15 cellular contexts compared by ENCODE assay signal in the genomic region with DNA sequence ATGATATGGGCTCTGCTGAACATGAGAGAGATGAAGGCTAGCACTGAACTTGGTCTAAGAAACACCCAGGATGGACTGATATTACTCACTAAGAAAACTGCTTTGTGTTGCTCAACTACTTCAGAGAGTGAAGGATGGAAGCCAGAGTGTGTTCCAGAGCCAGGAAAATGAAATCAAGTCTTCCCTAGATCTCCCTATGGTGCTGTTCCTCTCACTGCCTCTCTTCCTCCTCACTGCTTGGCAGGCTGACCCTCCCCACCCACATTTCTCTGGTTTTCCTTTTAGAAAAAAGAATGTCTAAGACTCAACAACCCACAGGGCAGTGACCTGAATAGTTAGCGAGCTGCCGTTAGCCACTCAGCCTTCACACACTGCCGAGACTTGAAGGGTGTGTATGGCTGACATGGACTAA.
DNase-seq lines count a peak whose midpoint lies in the region; ATAC-seq and TF ChIP-seq lines count a peak whose summit lies in the region.
"Had no signal": no experiment of that assay in that cellular context is flagged by ENCODE, and none has a peak within 500 bp of the region (broad histone marks: within the 10 kb centered on the region; RNA-seq: fewer than 3 reads in every experiment).

No MANE protein-coding gene starts in this region.

- H3K4me1 ChIP-seq in GM23248 (ENCODE audit: insufficient read depth) (peaks cover 17% of the 10 kb centered on the region), lung (ENCODE audit: control insufficient read depth in 2 of 2, insufficient read depth in 2 of 2, low read length in 2 of 2) (no peaks in the 10 kb centered on the region), subcutaneous abdominal adipose tissue (ENCODE audit: control insufficient read depth in 5 of 5, insufficient read depth in 5 of 5, low read length in 5 of 5) (peaks cover 0 to 10% (median 7%) of the 10 kb centered on the region in 5 donors)
- H3K4me1 ChIP-seq: breast epithelium had no signal

- peak overlapping the region; percentile 4; the same call in 1 of the 2 replicates for H3K9ac ChIP-seq in GM23248
- H3K9ac ChIP-seq in subcutaneous abdominal adipose tissue (ENCODE audit: low read length in 5 of 5), result no peak overlapping the region

- H3K79me2 ChIP-seq in GM23248 (ENCODE audit: insufficient read depth), result no peaks in the 10 kb centered on the region

- peak overlapping the region; percentile 65 for H3K4me2 ChIP-seq in GM23248 (ENCODE audit: unreplicated experiment)

- TF ChIP-seq CTCF in choroid plexus epithelial cell (conservative IDR thresholded peaks at IDR 0.05; ENCODE audit: low read depth, low read length) (no peak), lung (IDR thresholded peaks at IDR 0.05; ENCODE audit: control extremely low read depth, extremely low read depth) (no peak)

- H3K4me3 ChIP-seq in GM23248, result no peak overlapping the region
- no peak overlapping the region for H3K4me3 ChIP-seq in choroid plexus epithelial cell (ENCODE audit: low read depth, low read length)
- no peak overlapping the region for H3K4me3 ChIP-seq in lung
- H3K4me3 ChIP-seq in subcutaneous abdominal adipose tissue (ENCODE audit: low read depth in 1 of 5, low read length in 5 of 5), result no peak overlapping the region
- H3K4me3 ChIP-seq: breast epithelium had no signal

- ATAC-seq in lung (ENCODE audit: insufficient read depth, low FRiP score), result peak; percentile 55
- ATAC-seq: activated CD8-positive, alpha-beta memory T cell treated with anti-CD3 and anti-CD28 coated beads, Interleukin-2, amount 10 ng/mL, durations not matched to agents 7 days and 5 days; esophagus mucosa; left colon had no signal

- 6 to 10% methylated on average over 3 of the region's 3 CpGs for WGBS in GM23248 (ENCODE audit: low coverage in 1 of 2, low lambda C conversion rate in 2 of 2, missing lambda C conversion rate in 2 of 2), 2 experiments
- 87 to 89% methylated on average over 3 of the region's 3 CpGs for WGBS in lung, 2 donors

- DNase-seq in GM23248 (peak; percentile 84), choroid plexus epithelial cell (ENCODE audit: low read depth) (peak; percentile 78), lung (ENCODE audit: low spot score) (no peak), HUDEP-2 (lab: John Stamatoyannopoulos, UW; ENCODE audit: unreplicated experiment in 76 of 76) (no peak), SKM-1 (lab: John Stamatoyannopoulos, UW; ENCODE audit: unreplicated experiment) (no peak), RKO (ENCODE audit: low spot score) (no peak)
- DNase-seq: activated CD8-positive, alpha-beta memory T cell treated with anti-CD3 and anti-CD28 coated beads, Interleukin-2, amount 10 ng/mL, durations not matched to agents 7 days and 5 days; DMS153; left colon; NCI-H2081; OCI-M1; T1000 had no signal

- H3K36me3 ChIP-seq in GM23248 (ENCODE audit: low read depth) (no peaks in the 10 kb centered on the region), lung (ENCODE audit: control insufficient read depth in 2 of 2, insufficient read depth in 2 of 2, low read length in 2 of 2) (peaks cover 7 to 12% of the 10 kb centered on the region in 2 donors), subcutaneous abdominal adipose tissue (ENCODE audit: control insufficient read depth in 5 of 5, insufficient read depth in 5 of 5, low read length in 5 of 5) (peaks cover 15 to 37% (median 32%) of the 10 kb centered on the region in 5 donors)
- H3K36me3 ChIP-seq: breast epithelium had no signal

- H3K27me3 ChIP-seq in GM23248 (replicated peaks; ENCODE audit: insufficient read depth) (no peaks in the 10 kb centered on the region), lung (ENCODE audit: control insufficient read depth, insufficient read depth) (no peaks in the 10 kb centered on the region), subcutaneous abdominal adipose tissue (ENCODE audit: control insufficient read depth in 5 of 5, insufficient read depth in 4 of 5, low read length in 5 of 5) (no peaks in the 10 kb centered on the region)
- H3K27me3 ChIP-seq: breast epithelium had no signal

- H2AFZ ChIP-seq in GM23248, result peak overlapping the region; percentile 72

- peak overlapping the region; percentile 55 for H3K27ac ChIP-seq in GM23248
- H3K27ac ChIP-seq in lung (ENCODE audit: low read depth in 1 of 2, low read length in 1 of 2), result no peak overlapping the region
- H3K27ac ChIP-seq in subcutaneous abdominal adipose tissue (ENCODE audit: low read depth, low read length), result peak overlapping the region; percentile 55

- peaks cover 25% of the 10 kb centered on the region for H3F3A ChIP-seq in GM23248 (ENCODE audit: insufficient read depth)

- H3K9me3 ChIP-seq in GM23248 (ENCODE audit: low read depth) (no peaks in the 10 kb centered on the region), lung (ENCODE audit: control insufficient read depth in 2 of 2, insufficient read depth in 1 of 2, low read length in 1 of 2) (peaks cover 0 to 2% of the 10 kb centered on the region in 2 donors), subcutaneous abdominal adipose tissue (ENCODE audit: control insufficient read depth in 5 of 5, low read length in 5 of 5) (no peaks in the 10 kb centered on the region)
- H3K9me3 ChIP-seq: breast epithelium had no signal

- H4K20me1 ChIP-seq in GM23248 (ENCODE audit: insufficient read depth), result no peaks in the 10 kb centered on the region

- in situ Hi-C loops in GM23248 (cut with MboI), result no loop called here

- no peaks in the 10 kb centered on the region for H3K9me2 ChIP-seq in GM23248 (ENCODE audit: insufficient read depth)

Comparison
In these comparisons a context has a peak if more than half of its experiments do, and no peak if none do; other contexts are left out.
1. DNase-seq: peak in GM23248 (single experiment) and choroid plexus epithelial cell (single experiment); none in lung (single experiment), HUDEP-2 (0 of 76), SKM-1 (single experiment) and RKO (single experiment).
2. H3K27ac ChIP-seq: peak in GM23248 (single experiment) and subcutaneous abdominal adipose tissue (single experiment); none in lung (0 of 2).